9 cellular contexts compared by ENCODE assay signal in genomic region chr20:58229198-58229802, GRCh38. TPM values are rescaled to one million over a fixed set of nuclear protein-coding genes. Genes with fewer than 3 reads are reported as not detected.
A peak's percentile ranks its signal among the peaks of the same experiment; 100 is the strongest.
DNase-seq lines count a peak whose midpoint lies in the region; ATAC-seq and TF ChIP-seq lines count a peak whose summit lies in the region.
"Had no signal": no experiment of that assay in that cellular context is flagged by ENCODE, and none has a peak within 500 bp of the region (broad histone marks: within the 10 kb centered on the region; RNA-seq: fewer than 3 reads in every experiment).

No MANE protein-coding gene starts in this region.

- H3K9me3 Mint-ChIP-seq in activated CD4-positive, alpha-beta memory T cell treated with anti-CD3 and anti-CD28 coated beads for 36 hours: no peaks in the 10 kb centered on the region
- no peaks in the 10 kb centered on the region for H3K9me3 Mint-ChIP-seq in activated CD4-positive, alpha-beta memory T cell treated with anti-CD3 and anti-CD28 coated beads, Interleukin-2, amount 10 ng/mL, durations not matched to agents 7 days and 5 days
- no peaks in the 10 kb centered on the region for H3K9me3 Mint-ChIP-seq in T-cell

- no peak overlapping the region for H2AFZ ChIP-seq in smooth muscle cell (ENCODE audit: low read depth)

- H3K27me3 ChIP-seq in smooth muscle cell (ENCODE audit: low read depth) (peaks cover 41% of the 10 kb centered on the region), esophagus muscularis mucosa (peaks cover 0 to 38% (median 19%) of the 10 kb centered on the region in 4 donors)

- no peak for TF ChIP-seq EP300 in esophagus muscularis mucosa (IDR thresholded peaks at IDR 0.05)

- H3F3A ChIP-seq in smooth muscle cell (ENCODE audit: low read depth): no peaks in the 10 kb centered on the region

- H3K27ac ChIP-seq in smooth muscle cell (ENCODE audit: low read depth): peak overlapping the region; percentile 51
- H3K27ac ChIP-seq in esophagus muscularis mucosa (replicated peaks in 1 of 4): no peak overlapping the region

- peaks cover 3% of the 10 kb centered on the region for H3K36me3 Mint-ChIP-seq in activated CD4-positive, alpha-beta memory T cell treated with anti-CD3 and anti-CD28 coated beads for 36 hours
- peaks cover 27% of the 10 kb centered on the region for H3K36me3 Mint-ChIP-seq in activated CD4-positive, alpha-beta memory T cell treated with anti-CD3 and anti-CD28 coated beads, Interleukin-2, amount 10 ng/mL, durations not matched to agents 7 days and 5 days (ENCODE audit: low read depth)
- H3K36me3 Mint-ChIP-seq in T-cell: peaks cover 3% of the 10 kb centered on the region

- H3K4me3 ChIP-seq in smooth muscle cell (peak overlapping the region; percentile 47), esophagus muscularis mucosa (peak overlapping the region in 1 of 4 donors; percentile 30)

- TF ChIP-seq CTCF in smooth muscle cell (IDR thresholded peaks at IDR 0.05; ENCODE audit: borderline replicate concordance, insufficient read depth, poor library complexity, severe bottlenecking) (no peak), esophagus muscularis mucosa (IDR thresholded peaks at IDR 0.05) (no peak)

- intact Hi-C loops in activated CD4-positive, alpha-beta memory T cell treated with anti-CD3 and anti-CD28 coated beads for 36 hours (cut with micrococcal nuclease): no loop called here
- intact Hi-C loops in esophagus muscularis mucosa (cut with DNase I): no loop called here

- peaks cover 17% of the 10 kb centered on the region for H3K4me1 Mint-ChIP-seq in activated CD4-positive, alpha-beta memory T cell treated with anti-CD3 and anti-CD28 coated beads for 36 hours (ENCODE audit: low read depth)
- H3K4me1 Mint-ChIP-seq in activated CD4-positive, alpha-beta memory T cell treated with anti-CD3 and anti-CD28 coated beads, Interleukin-2, amount 10 ng/mL, durations not matched to agents 7 days and 5 days: peaks cover 7% of the 10 kb centered on the region
- H3K4me1 Mint-ChIP-seq in T-cell: peaks cover 16 to 18% (median 18%) of the 10 kb centered on the region in 3 donors

- CTCF ChIA-PET in activated CD4-positive, alpha-beta memory T cell treated with anti-CD3 and anti-CD28 coated beads for 36 hours (lab: Charles Lee): interaction anchor here (2.2 kb wide), 1 partner anchor 19 kb away, joined by 8 read pairs; no protein-coding TSS in a partner anchor
- CTCF ChIA-PET in activated CD4-positive, alpha-beta memory T cell treated with anti-CD3 and anti-CD28 coated beads, Interleukin-2, amount 10 ng/mL, durations not matched to agents 7 days and 5 days (lab: Charles Lee): interaction anchor here (1.1 kb wide), 1 partner anchor 250 kb away, joined by 7 read pairs; no protein-coding TSS in a partner anchor
- CTCF ChIA-PET in T-cell (lab: Charles Lee): no interaction called here

- no peak for ATAC-seq in T-cell (replicated peaks in 1 of 4)

- TF ChIP-seq POLR2A in esophagus muscularis mucosa (IDR thresholded peaks at IDR 0.05; ENCODE audit: low read depth): no peak

- H4K20me1 ChIP-seq in smooth muscle cell (ENCODE audit: low read depth): no peaks in the 10 kb centered on the region

- H3K36me3 ChIP-seq in smooth muscle cell (ENCODE audit: low read depth) (no peaks in the 10 kb centered on the region), esophagus muscularis mucosa (peaks cover 0 to 11% (median 5%) of the 10 kb centered on the region in 4 donors)

- peaks cover 42% of the 10 kb centered on the region for H3K27me3 Mint-ChIP-seq in activated CD4-positive, alpha-beta memory T cell treated with anti-CD3 and anti-CD28 coated beads for 36 hours
- peaks cover 51% of the 10 kb centered on the region for H3K27me3 Mint-ChIP-seq in activated CD4-positive, alpha-beta memory T cell treated with anti-CD3 and anti-CD28 coated beads, Interleukin-2, amount 10 ng/mL, durations not matched to agents 7 days and 5 days
- H3K27me3 Mint-ChIP-seq in T-cell: peaks cover 48 to 56% of the 10 kb centered on the region in 2 donors

- H3K4me1 ChIP-seq in smooth muscle cell (ENCODE audit: low read depth) (peaks cover 11% of the 10 kb centered on the region), esophagus muscularis mucosa (peaks cover 4 to 12% (median 11%) of the 10 kb centered on the region in 4 donors)

- H3K27ac Mint-ChIP-seq in activated CD4-positive, alpha-beta memory T cell treated with anti-CD3 and anti-CD28 coated beads for 36 hours: no peak overlapping the region
- no peak overlapping the region for H3K27ac Mint-ChIP-seq in activated CD4-positive, alpha-beta memory T cell treated with anti-CD3 and anti-CD28 coated beads, Interleukin-2, amount 10 ng/mL, durations not matched to agents 7 days and 5 days
- H3K27ac Mint-ChIP-seq in T-cell: peak overlapping the region in 1 of 2 donors; percentile 16

- peak overlapping the region; percentile 60 for H3K9ac ChIP-seq in smooth muscle cell (ENCODE audit: low read depth)

- 13% methylated on average over 14 of the region's 14 CpGs for WGBS in smooth muscle cell (ENCODE audit: low lambda C conversion rate)
- WGBS in esophagus muscularis mucosa: 82% methylated on average over 14 of the region's 14 CpGs

- no peaks in the 10 kb centered on the region for H3K9me3 ChIP-seq in smooth muscle cell (replicated peaks; ENCODE audit: low read depth)
- no peaks in the 10 kb centered on the region for H3K9me3 ChIP-seq in esophagus muscularis mucosa

- H3K79me2 ChIP-seq in smooth muscle cell (ENCODE audit: low read depth): no peaks in the 10 kb centered on the region

- H3K4me2 ChIP-seq in smooth muscle cell: peak overlapping the region; percentile 84

- no peak for DNase-seq in activated CD4-positive, alpha-beta memory T cell treated with anti-CD3 and anti-CD28 coated beads for 36 hours
- no peak for DNase-seq in activated CD4-positive, alpha-beta memory T cell treated with anti-CD3 and anti-CD28 coated beads, Interleukin-2, amount 10 ng/mL, durations not matched to agents 7 days and 5 days
- no peak for DNase-seq in T-cell
- DNase-seq in iPS DF 19.7 (ENCODE audit: low read depth, low spot score): peak; percentile 60
- DNase-seq in smooth muscle cell (lab: John Stamatoyannopoulos, UW; ENCODE audit: unreplicated experiment): no peak
- DNase-seq in esophagus muscularis mucosa (ENCODE audit: extremely low spot score): no peak
- DNase-seq in COR-L47 (lab: John Stamatoyannopoulos, UW): no peak
- DNase-seq in SW 1271 (lab: John Stamatoyannopoulos, UW): no peak
- DNase-seq: NCI-H2081 had no signal

- peak overlapping the region; percentile 41 for H3K4me3 Mint-ChIP-seq in activated CD4-positive, alpha-beta memory T cell treated with anti-CD3 and anti-CD28 coated beads for 36 hours
- H3K4me3 Mint-ChIP-seq in activated CD4-positive, alpha-beta memory T cell treated with anti-CD3 and anti-CD28 coated beads, Interleukin-2, amount 10 ng/mL, durations not matched to agents 7 days and 5 days: no peak overlapping the region
- peak overlapping the region; percentile 32 to 73 (median 60) for H3K4me3 Mint-ChIP-seq in T-cell

- POLR2A ChIA-PET in activated CD4-positive, alpha-beta memory T cell treated with anti-CD3 and anti-CD28 coated beads for 36 hours (lab: Charles Lee): no interaction called here
- POLR2A ChIA-PET in activated CD4-positive, alpha-beta memory T cell treated with anti-CD3 and anti-CD28 coated beads, Interleukin-2, amount 10 ng/mL, durations not matched to agents 7 days and 5 days (lab: Charles Lee): no interaction called here
- POLR2A ChIA-PET in T-cell (lab: Charles Lee): interaction anchor here in 1 of 2 donors (0.6 kb wide), 1 partner anchor 38 kb away, joined by 3 read pairs; no protein-coding TSS in a partner anchor

RNA-seq across cellular contexts. Expression of gene ANKRD60, which starts 0.8 kb away (rescaled TPM):
- total RNA-seq in activated CD4-positive, alpha-beta memory T cell treated with anti-CD3 and anti-CD28 coated beads for 36 hours: not detected
- not detected for total RNA-seq in activated CD4-positive, alpha-beta memory T cell treated with anti-CD3 and anti-CD28 coated beads, Interleukin-2, amount 10 ng/mL, durations not matched to agents 7 days and 5 days
- total RNA-seq in T-cell (under 1 TPM in 1 of 5 donors, not detected in 4; 0.82 TPM), smooth muscle cell (not detected in 2 replicates), esophagus muscularis mucosa (not detected)
- polyA plus RNA-seq in smooth muscle cell: not detected in 2 replicates

Comparison
In these comparisons a context has a peak if more than half of its experiments do, and no peak if none do; other contexts are left out.
1. CTCF ChIA-PET loops: an anchor here in activated CD4-positive, alpha-beta memory T cell treated with anti-CD3 and anti-CD28 coated beads for 36 hours (2.2 kb wide) and activated CD4-positive, alpha-beta memory T cell treated with anti-CD3 and anti-CD28 coated beads, Interleukin-2, amount 10 ng/mL, durations not matched to agents 7 days and 5 days (1.1 kb wide); none called in T-cell.